ENCODE assay signal across 8 cellular contexts in the genomic region with DNA sequence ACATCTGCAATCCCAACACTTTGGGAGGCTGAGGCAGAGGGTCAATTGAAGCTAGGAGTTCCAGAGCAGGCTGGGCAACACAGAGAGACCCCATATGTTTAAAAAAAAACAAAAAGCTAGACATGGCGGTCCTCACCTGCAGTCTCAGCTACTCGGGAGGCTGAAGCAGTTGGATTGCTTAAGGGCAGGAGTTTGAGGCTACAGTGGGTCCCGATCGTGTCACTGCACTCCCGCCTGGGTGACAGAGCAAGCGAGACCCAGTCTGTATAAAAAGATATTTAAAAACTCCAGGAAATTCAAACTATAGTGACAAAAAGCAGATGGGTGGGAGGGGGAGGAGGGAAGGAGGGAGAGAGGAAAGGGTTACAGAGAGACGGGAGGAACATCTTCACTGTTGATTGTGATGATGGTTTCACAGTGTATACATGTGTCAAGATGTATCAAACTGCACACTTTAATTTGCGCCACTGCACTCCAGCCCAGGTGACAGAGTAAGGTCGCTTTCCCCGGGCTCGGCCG. TPM values are rescaled to one million over a fixed set of nuclear protein-coding genes. Genes with fewer than 3 reads are reported as not detected.
DNase-seq lines count a peak whose midpoint lies in the region; ATAC-seq and TF ChIP-seq lines count a peak whose summit lies in the region.

No MANE protein-coding gene starts in this region.

- H3K27me3 ChIP-seq in MG63 (no peaks in the 10 kb centered on the region), breast epithelium (no peaks in the 10 kb centered on the region)

- H3K27ac ChIP-seq in breast epithelium: peak overlapping the region; percentile 95 to 99

- intact Hi-C loops in breast epithelium (cut with DNase I; ENCODE audit: low total_unique reads): no loop called here

- no peak for TF ChIP-seq POLR2A in breast epithelium (IDR thresholded peaks at IDR 0.05)

- peak overlapping the region; percentile 90 for H3K4me3 Mint-ChIP-seq in mesothelial cell of epicardium

- peak overlapping the region; percentile 89 for H3K4me3 ChIP-seq in MG63
- peak overlapping the region; percentile 59 to 94 (median 83) for H3K4me3 ChIP-seq in breast epithelium

- no peak for TF ChIP-seq CTCF in breast epithelium (IDR thresholded peaks at IDR 0.05)
- no peak for TF ChIP-seq CTCF in mesothelial cell of epicardium (IDR thresholded peaks at IDR 0.05; ENCODE audit: unreplicated experiment)

- no peaks in the 10 kb centered on the region for H3K27me3 Mint-ChIP-seq in mesothelial cell of epicardium (ENCODE audit: low read depth)

- peaks cover 8% of the 10 kb centered on the region for H3K36me3 Mint-ChIP-seq in mesothelial cell of epicardium

- peaks cover 0 to 3% of the 10 kb centered on the region in 2 donors for H3K4me1 ChIP-seq in breast epithelium

- H3K27ac Mint-ChIP-seq in mesothelial cell of epicardium: peak overlapping the region; percentile 92

- ATAC-seq in GM19035 (IDR thresholded peaks at IDR 0.05; ENCODE audit: unreplicated experiment) (no peak), HG03280 (IDR thresholded peaks at IDR 0.05; ENCODE audit: unreplicated experiment) (no peak)

- no peaks in the 10 kb centered on the region for H3K9me3 Mint-ChIP-seq in mesothelial cell of epicardium

- H3K4me1 Mint-ChIP-seq in mesothelial cell of epicardium: peaks cover 33% of the 10 kb centered on the region

- H3K9me3 ChIP-seq in MG63 (no peaks in the 10 kb centered on the region), breast epithelium (no peaks in the 10 kb centered on the region)

- H3K36me3 ChIP-seq in MG63 (peaks cover 8% of the 10 kb centered on the region), breast epithelium (no peaks in the 10 kb centered on the region)

- peak; percentile 3 for DNase-seq in NCI-H1105 (lab: John Stamatoyannopoulos, UW)
- no peak for DNase-seq in NCI-H1105 treated with DMSO at 0.1 percent for 48 hours (lab: John Stamatoyannopoulos, UW)
- DNase-seq in MG63: no peak
- DNase-seq in breast epithelium (ENCODE audit: low spot score in 2 of 2): no peak
- DNase-seq in mesothelial cell of epicardium (ENCODE audit: low spot score in 2 of 2, unreplicated experiment in 2 of 2): no peak
- DNase-seq in NOMO-1 treated with DMSO at 0.1 percent for 48 hours (lab: John Stamatoyannopoulos, UW; ENCODE audit: unreplicated experiment): no peak

RNA-seq across cellular contexts. Expression of a gene that starts 0.9 kb away (rescaled TPM):
- total RNA-seq in MG63 (2014; rRNA removed; shearing (Covaris generic); ENCODE audit: low replicate concordance): 4.4 and 43.2 TPM in 2 replicates
- total RNA-seq in breast epithelium: 10 to 100 TPM; 12.3 to 28.2 (median 27.1) TPM
- 30.8 to 32.5 TPM (median 30.8 TPM) in 3 replicates for total RNA-seq in mesothelial cell of epicardium
